Comparison of ENCODE assay signal across 1 cellular context in genomic region chr20:64101731-64102621, GRCh38.
TF ChIP-seq lines count a peak whose summit lies in the region.

No MANE protein-coding gene starts in this region.

TF ChIP-seq in HEK293, 187 proteins besides CTCF, POLR2A, EP300 and RAD21 (continued from another document):
- no peak for TF ChIP-seq PRDM2 (tag by site-specific recombination; IDR thresholded peaks at IDR 0.05; ENCODE audit: borderline replicate concordance)
